ENCODE assay signal across 8 cellular contexts in the genomic region with DNA sequence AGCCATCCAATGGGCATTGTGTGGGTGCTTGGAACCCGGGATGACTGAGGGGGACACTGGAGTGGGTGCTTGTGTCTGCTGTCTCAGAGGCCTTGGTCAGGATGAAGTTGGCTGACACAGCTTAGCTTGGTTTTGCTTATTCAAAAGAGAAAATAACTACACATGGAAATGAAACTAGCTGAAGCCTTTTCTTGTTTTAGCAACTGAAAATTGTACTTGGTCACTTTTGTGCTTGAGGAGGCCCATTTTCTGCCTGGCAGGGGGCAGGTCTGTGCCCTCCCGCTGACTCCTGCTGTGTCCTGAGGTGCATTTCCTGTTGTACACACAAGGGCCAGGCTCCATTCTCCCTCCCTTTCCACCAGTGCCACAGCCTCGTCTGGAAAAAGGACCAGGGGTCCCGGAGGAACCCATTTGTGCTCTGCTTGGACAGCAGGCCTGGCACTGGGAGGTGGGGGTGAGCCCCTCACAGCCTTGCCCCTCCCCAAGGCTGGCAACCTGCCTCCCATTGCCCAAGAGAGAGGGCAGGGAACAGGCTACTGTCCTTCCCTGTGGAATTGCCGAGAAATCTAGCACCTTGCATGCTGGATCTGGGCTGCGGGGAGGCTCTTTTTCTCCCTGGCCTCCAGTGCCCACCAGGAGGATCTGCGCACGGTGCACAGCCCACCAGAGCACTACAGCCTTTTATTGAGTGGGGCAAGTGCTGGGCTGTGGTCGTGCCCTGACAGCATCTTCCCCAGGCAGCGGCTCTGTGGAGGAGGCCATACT. TPM values are rescaled to one million over a fixed set of nuclear protein-coding genes. Genes with fewer than 3 reads are reported as not detected.
DNase-seq lines count a peak whose midpoint lies in the region; ATAC-seq and TF ChIP-seq lines count a peak whose summit lies in the region.

No MANE protein-coding gene starts in this region.

- no peak overlapping the region for H3K4me3 Mint-ChIP-seq in mesothelial cell of epicardium

- no peaks in the 10 kb centered on the region for H3K9me3 ChIP-seq in HUES64 (ENCODE audit: insufficient read depth, low read depth, low read length)
- H3K9me3 ChIP-seq in muscle layer of colon (ENCODE audit: low read length) = no peaks in the 10 kb centered on the region

- no peaks in the 10 kb centered on the region for H3K9me3 Mint-ChIP-seq in mesothelial cell of epicardium

- no peak for TF ChIP-seq CTCF in mesothelial cell of epicardium (IDR thresholded peaks at IDR 0.05; ENCODE audit: unreplicated experiment)

- H3K27me3 ChIP-seq in HUES64 (ENCODE audit: insufficient read depth, low read length) (no peaks in the 10 kb centered on the region), muscle layer of colon (ENCODE audit: control insufficient read depth in 1 of 2, insufficient read depth in 2 of 2, low read length in 2 of 2) (no peaks in the 10 kb centered on the region)

- WGBS in HUES64 = 88% methylated on average over 10 of the region's 10 CpGs

- peak; percentile 42 for ATAC-seq in GM18520 (IDR thresholded peaks at IDR 0.05; ENCODE audit: unreplicated experiment)
- peak; percentile 68 for ATAC-seq in GM21619 (IDR thresholded peaks at IDR 0.05; ENCODE audit: unreplicated experiment)

- no peak overlapping the region for H3K9ac ChIP-seq in HUES64 (ENCODE audit: low read depth, low read length)
- no peak overlapping the region for H3K9ac ChIP-seq in muscle layer of colon (ENCODE audit: low read length)

- no peak overlapping the region for H3K27ac Mint-ChIP-seq in mesothelial cell of epicardium

- peaks cover 18% of the 10 kb centered on the region for H3K36me3 ChIP-seq in HUES64 (ENCODE audit: insufficient read depth, low read length)
- H3K36me3 ChIP-seq in muscle layer of colon (ENCODE audit: insufficient read depth, low read length) = peaks cover 74% of the 10 kb centered on the region

- H3K27ac ChIP-seq in HUES64 (ENCODE audit: low read depth, low read length) (peak overlapping the region; percentile 19; the same call in 1 of the 2 replicates), muscle layer of colon (ENCODE audit: low read depth, low read length) (peak overlapping the region; percentile 35)

- no peak for DNase-seq in kidney tubule cell (ENCODE audit: low spot score)
- DNase-seq in activated gamma-delta T cell (lab: John Stamatoyannopoulos, UW) = no peak
- DNase-seq in mesothelial cell of epicardium (ENCODE audit: low spot score in 2 of 2, unreplicated experiment in 2 of 2) = no peak
- no peak for DNase-seq in glomerular visceral epithelial cell (ENCODE audit: extremely low spot score)

- no peaks in the 10 kb centered on the region for H3K4me1 Mint-ChIP-seq in mesothelial cell of epicardium

- no peak overlapping the region for H3K4me3 ChIP-seq in HUES64 (ENCODE audit: low read length)
- H3K4me3 ChIP-seq in muscle layer of colon (ENCODE audit: low read depth in 1 of 2, low read length in 2 of 2) = no peak overlapping the region

- H3K36me3 Mint-ChIP-seq in mesothelial cell of epicardium = peaks cover 7% of the 10 kb centered on the region

- H3K4me1 ChIP-seq in HUES64 (ENCODE audit: insufficient read depth, low read length) = 0 out of 2 replicates have a peak, but pooled peaks cover 4% of the 10 kb centered on the region
- peaks cover 32% of the 10 kb centered on the region for H3K4me1 ChIP-seq in muscle layer of colon (ENCODE audit: insufficient read depth, low read length)

- H3K27me3 Mint-ChIP-seq in mesothelial cell of epicardium (ENCODE audit: low read depth) = no peaks in the 10 kb centered on the region

RNA-seq across cellular contexts. Expression of gene PYGB, which starts 49.4 kb away (rescaled TPM):
- polyA plus RNA-seq in HUES64 (2013, experiment 1 of 2) = 30.3 TPM
- 30.3 TPM for polyA plus RNA-seq in HUES64 (2013, experiment 2 of 2)
- 46.6 to 48.0 TPM (median 47.4 TPM) in 3 replicates for total RNA-seq in mesothelial cell of epicardium
